9 cellular contexts compared by ENCODE assay signal in the genomic region with DNA sequence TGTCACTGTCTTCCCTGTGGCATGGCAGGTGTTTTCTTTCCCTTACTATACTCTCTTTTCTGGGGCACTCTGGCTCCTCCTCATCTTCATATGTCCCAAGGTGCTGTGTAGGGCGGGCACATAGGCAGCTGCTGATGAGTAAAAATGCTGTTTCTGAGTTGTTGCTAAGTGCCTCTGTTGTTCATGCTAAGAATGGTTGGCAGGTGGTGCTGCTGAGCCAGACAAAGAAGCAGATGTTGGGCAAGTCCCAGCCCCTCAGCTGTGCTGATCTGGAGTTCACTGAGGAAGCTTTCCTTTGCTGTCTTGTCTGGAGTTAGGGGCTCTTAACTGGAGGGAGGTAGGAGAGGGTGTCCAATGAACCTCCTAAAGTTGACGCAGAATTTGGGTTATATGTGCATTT. TPM values are rescaled to one million over a fixed set of nuclear protein-coding genes. Genes with fewer than 3 reads are reported as not detected.
A peak's percentile ranks its signal among the peaks of the same experiment; 100 is the strongest.
DNase-seq lines count a peak whose midpoint lies in the region; ATAC-seq, FAIRE-seq and TF ChIP-seq lines count a peak whose summit lies in the region.
"Had no signal": no experiment of that assay in that cellular context is flagged by ENCODE, and none has a peak within 500 bp of the region (broad histone marks: within the 10 kb centered on the region; RNA-seq: fewer than 3 reads in every experiment).

No MANE protein-coding gene starts in this region.

- no peaks in the 10 kb centered on the region for H3K27me3 ChIP-seq in CD4-positive, alpha-beta memory T cell (ENCODE audit: insufficient read depth, low read length)
- no peaks in the 10 kb centered on the region for H3K27me3 ChIP-seq in Panc1 (ENCODE audit: control insufficient read depth, insufficient read depth, low read length)

- BruUV-seq in Panc1 (replicated peaks; lab: Mats Ljungman, UMichigan): no TSS peak

- TF ChIP-seq CTCF in Panc1 (IDR thresholded peaks at IDR 0.05) (peak; percentile 49), glutamatergic neuron (IDR thresholded peaks at IDR 0.05; ENCODE audit: partially characterized antibody, unreplicated experiment) (peak; percentile 17)

- in situ Hi-C loops in Panc1 (cut with HindIII; ENCODE audit: low pct_unique_long_range_greater_than_20kb, low sequenced_read_pairs): no loop called here

- peaks cover 25% of the 10 kb centered on the region for H3K4me1 ChIP-seq in CD4-positive, alpha-beta memory T cell (ENCODE audit: insufficient read depth, low read length)
- no peaks in the 10 kb centered on the region for H3K4me1 ChIP-seq in Panc1 (ENCODE audit: control insufficient read depth, insufficient read depth, low read length)

- H3K4me1 Mint-ChIP-seq in CD4-positive, alpha-beta memory T cell: peaks cover 21 to 40% (median 25%) of the 10 kb centered on the region in 4 donors
- peaks cover 27% of the 10 kb centered on the region for H3K4me1 Mint-ChIP-seq in activated T-helper 17 cell treated with anti-CD3 and anti-CD28 coated beads, Interleukin-2, amount 50 U/mL, for 72 hours
- peaks cover 12% of the 10 kb centered on the region for H3K4me1 Mint-ChIP-seq in glutamatergic neuron (ENCODE audit: low read depth, unreplicated experiment)

- no peaks in the 10 kb centered on the region for H3K9me3 ChIP-seq in CD4-positive, alpha-beta memory T cell (ENCODE audit: control insufficient read depth in 1 of 2, low read length in 2 of 2)
- no peaks in the 10 kb centered on the region for H3K9me3 ChIP-seq in Panc1 (ENCODE audit: control insufficient read depth, insufficient read depth, low read depth, low read length)

- peak overlapping the region; percentile 31 to 94 (median 84) for H3K27ac Mint-ChIP-seq in CD4-positive, alpha-beta memory T cell
- H3K27ac Mint-ChIP-seq in activated T-helper 17 cell treated with anti-CD3 and anti-CD28 coated beads, Interleukin-2, amount 50 U/mL, for 72 hours: peak overlapping the region; percentile 83
- peak overlapping the region; percentile 73 for H3K27ac Mint-ChIP-seq in glutamatergic neuron (ENCODE audit: unreplicated experiment)

- H3K36me3 ChIP-seq in CD4-positive, alpha-beta memory T cell (ENCODE audit: insufficient read depth, low read length): peaks cover 7% of the 10 kb centered on the region
- H3K36me3 ChIP-seq in Panc1 (ENCODE audit: control insufficient read depth, insufficient read depth, low read length): no peaks in the 10 kb centered on the region; the same call in 1 of the 2 replicates

- no peaks in the 10 kb centered on the region for H3K9me3 Mint-ChIP-seq in CD4-positive, alpha-beta memory T cell
- no peaks in the 10 kb centered on the region for H3K9me3 Mint-ChIP-seq in activated T-helper 17 cell treated with anti-CD3 and anti-CD28 coated beads, Interleukin-2, amount 50 U/mL, for 72 hours
- peaks cover 1% of the 10 kb centered on the region for H3K9me3 Mint-ChIP-seq in glutamatergic neuron (ENCODE audit: unreplicated experiment)

- POLR2A ChIA-PET in CD4-positive, alpha-beta memory T cell (lab: Charles Lee; ENCODE audit: partially characterized antibody): interaction anchor here (0.9 to 1.9 kb wide), 9 partner anchors 42 to 542 kb away, joined by 3 to 7 read pairs (median 4); no protein-coding TSS in a partner anchor
- POLR2A ChIA-PET in Panc1 (lab: Charles Lee): no interaction called here

- no peak overlapping the region for H3K27ac ChIP-seq in CD4-positive, alpha-beta memory T cell (ENCODE audit: low read depth, low read length)
- no peak overlapping the region for H3K27ac ChIP-seq in Panc1 (ENCODE audit: low read length)

- ATAC-seq in HG03280 (IDR thresholded peaks at IDR 0.05; ENCODE audit: unreplicated experiment) (peak; percentile 99), Panc1 (peak; percentile 79; the same call in 1 of the 2 replicates)
- ATAC-seq in activated T-helper 17 cell treated with anti-CD3 and anti-CD28 coated beads, Interleukin-2, amount 50 U/mL, for 72 hours (replicated peaks): peak; percentile 82

- H3K4me3 Mint-ChIP-seq in CD4-positive, alpha-beta memory T cell: peak overlapping the region in 5 of 8 donors; percentile 50 to 76 (median 56)
- peak overlapping the region; percentile 45 for H3K4me3 Mint-ChIP-seq in activated T-helper 17 cell treated with anti-CD3 and anti-CD28 coated beads, Interleukin-2, amount 50 U/mL, for 72 hours
- no peak overlapping the region for H3K4me3 Mint-ChIP-seq in glutamatergic neuron (ENCODE audit: unreplicated experiment)

- peak; percentile 62 to 75 (median 70) for DNase-seq in CD4-positive, alpha-beta memory T cell
- DNase-seq in GM19239 (ENCODE audit: insufficient read length, low spot score) (peak; percentile 22), Panc1 (ENCODE audit: low read depth, low spot score) (peak; percentile 27), glutamatergic neuron (peak; percentile 60), NCI-H226 (no peak)
- peak; percentile 40 to 57 (median 44) for DNase-seq in stimulated activated CD4-positive, alpha-beta T cell treated with anti-CD3 and anti-CD28 coated beads, Interleukin-12 subunit alpha, Interleukin-12 subunit beta, amount 100 ng/mL, for 48 hours (ENCODE audit: low read depth in 2 of 3, low spot score in 1 of 3)

- intact Hi-C loops in CD4-positive, alpha-beta memory T cell (cut with micrococcal nuclease): loop anchor here (1.0 to 2.0 kb wide), 7 partner anchors 125 to 542 kb away; no protein-coding TSS in a partner anchor
- intact Hi-C loops in Panc1 (cut with micrococcal nuclease; ENCODE audit: unreplicated experiment): no loop called here

- H3K27me3 Mint-ChIP-seq in CD4-positive, alpha-beta memory T cell: no peaks in the 10 kb centered on the region
- H3K27me3 Mint-ChIP-seq in activated T-helper 17 cell treated with anti-CD3 and anti-CD28 coated beads, Interleukin-2, amount 50 U/mL, for 72 hours: no peaks in the 10 kb centered on the region
- H3K27me3 Mint-ChIP-seq in glutamatergic neuron (ENCODE audit: unreplicated experiment): no peaks in the 10 kb centered on the region

- H3K4me3 ChIP-seq in CD4-positive, alpha-beta memory T cell (ENCODE audit: low read length in 2 of 2): no peak overlapping the region
- H3K4me3 ChIP-seq in Panc1 (ENCODE audit: low read depth in 2 of 2, low read length in 2 of 2): no peak overlapping the region

- H3K36me3 Mint-ChIP-seq in CD4-positive, alpha-beta memory T cell: peaks cover 31 to 37% of the 10 kb centered on the region in 2 donors
- peaks cover 45% of the 10 kb centered on the region for H3K36me3 Mint-ChIP-seq in activated T-helper 17 cell treated with anti-CD3 and anti-CD28 coated beads, Interleukin-2, amount 50 U/mL, for 72 hours (ENCODE audit: low read depth)
- no peaks in the 10 kb centered on the region for H3K36me3 Mint-ChIP-seq in glutamatergic neuron (ENCODE audit: unreplicated experiment)

- peak; percentile 95 for FAIRE-seq in GM19239 (lab: Jason Lieb, UNC)
- FAIRE-seq: TTC549 had no signal

- CTCF ChIA-PET in CD4-positive, alpha-beta memory T cell (lab: Charles Lee; ENCODE audit: partially characterized antibody): interaction anchor here (0.7 to 3.9 kb wide), 42 partner anchors 10 to 1401 kb away, joined by 3 to 55 read pairs (median 4); a partner anchor contains a TSS
- CTCF ChIA-PET in Panc1 (lab: Charles Lee): no interaction called here

RNA-seq across cellular contexts. Expression of a gene that starts 40.6 kb away (rescaled TPM):
- total RNA-seq in CD4-positive, alpha-beta memory T cell: 10 to 100 TPM; 20.0 to 23.0 TPM
- 10 to 100 TPM; 32.8 to 41.8 TPM for polyA plus RNA-seq in CD4-positive, alpha-beta memory T cell
- 20.0 TPM for total RNA-seq in Panc1 (2021; ENCODE audit: unreplicated experiment)
- polyA plus RNA-seq in Panc1 (2012; ENCODE audit: insufficient read length): 21.0 TPM
- total RNA-seq in activated T-helper 17 cell treated with anti-CD3 and anti-CD28 coated beads, Interleukin-2, amount 50 U/mL, for 72 hours: 10 to 100 TPM; 26.8 to 36.5 TPM
- total RNA-seq in glutamatergic neuron (ENCODE audit: unreplicated experiment): 10.8 TPM
